Comparison of ENCODE assay signal across 22 cellular contexts in genomic region chr13:40803316-40803715, GRCh38.
"Had no signal": no experiment of that assay in that cellular context is flagged by ENCODE, and none has a peak within 500 bp of the region (broad histone marks: within the 10 kb centered on the region; RNA-seq: fewer than 3 reads in every experiment).

No MANE protein-coding gene starts in this region.

- FAIRE-seq: colon, endothelial cell of umbilical vein, frontal cortex, kidney had no signal

- DNase-seq: dermis blood vessel endothelial cell; dorsolateral prefrontal cortex; effector CD4-positive, alpha-beta T cell; effector memory CD4-positive, alpha-beta T cell; foreskin keratinocyte; heart left ventricle; hippocampal formation; immature natural killer cell; islet precursor cell; kidney; kidney glomerular epithelial cell; left lung; left ventricle myocardium superior; lower lobe of right lung; mesenchymal stem cell; mucosa of descending colon had no signal

- H3K4me1 ChIP-seq: esophagus muscularis mucosa, foreskin keratinocyte, gastroesophageal sphincter, heart left ventricle, left lung, lower lobe of right lung had no signal

- H3K27me3 ChIP-seq: dorsolateral prefrontal cortex, esophagus muscularis mucosa, foreskin keratinocyte, gastroesophageal sphincter, heart left ventricle, left lung had no signal

- H3K9me3 ChIP-seq: esophagus muscularis mucosa, gastroesophageal sphincter, heart left ventricle, left lung, lower lobe of right lung, mucosa of descending colon had no signal

- ATAC-seq: foreskin keratinocyte, gastroesophageal sphincter, heart left ventricle, left lung, left ventricle myocardium superior, lower lobe of right lung, mucosa of descending colon had no signal

- H3K4me3 ChIP-seq: coronary artery, dorsolateral prefrontal cortex, esophagus muscularis mucosa, gastroesophageal sphincter, heart left ventricle, left lung, lower lobe of right lung, mucosa of descending colon had no signal

- H3K27ac ChIP-seq: coronary artery, dorsolateral prefrontal cortex, esophagus muscularis mucosa, foreskin keratinocyte, gastroesophageal sphincter, heart left ventricle, left lung, lower lobe of right lung had no signal
